19 cellular contexts compared by ENCODE assay signal in the genomic region with DNA sequence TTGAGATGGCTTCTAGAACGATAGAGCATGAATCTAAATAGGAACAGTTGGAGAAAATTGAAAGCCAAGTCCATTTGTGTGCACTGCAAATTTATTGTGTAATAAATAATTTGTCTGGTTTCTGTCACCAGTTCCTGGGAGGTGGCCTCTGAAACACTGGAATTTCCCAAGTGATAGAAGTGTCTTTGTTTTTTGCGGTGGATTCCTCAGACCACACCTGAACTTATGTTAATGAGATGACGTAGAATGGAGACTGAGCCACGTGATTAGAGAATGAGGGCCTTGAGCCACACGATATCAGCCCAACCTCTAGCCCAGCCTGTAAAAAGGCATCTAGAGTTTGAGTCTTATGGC.
DNase-seq lines count a peak whose midpoint lies in the region; ATAC-seq and TF ChIP-seq lines count a peak whose summit lies in the region.
"Had no signal": no experiment of that assay in that cellular context is flagged by ENCODE, and none has a peak within 500 bp of the region (broad histone marks: within the 10 kb centered on the region; RNA-seq: fewer than 3 reads in every experiment).

No MANE protein-coding gene starts in this region.

- TF ChIP-seq POLR2A in heart left ventricle (IDR thresholded peaks at IDR 0.05) (no peak), gastroesophageal sphincter (IDR thresholded peaks at IDR 0.05) (no peak)

- H3K27ac ChIP-seq in heart left ventricle (peak overlapping the region in 9 of 12 donors; percentile 5 to 67 (median 48)), gastroesophageal sphincter (peak overlapping the region in 3 of 4 donors; percentile 50 to 56 (median 54))
- H3K27ac ChIP-seq: KMS-11, RWPE1 had no signal

- TF ChIP-seq EP300 in gastroesophageal sphincter (IDR thresholded peaks at IDR 0.05) = no peak

- H3K9me3 ChIP-seq in heart left ventricle (no peaks in the 10 kb centered on the region), gastroesophageal sphincter (no peaks in the 10 kb centered on the region)
- H3K9me3 ChIP-seq: MG63 had no signal

- ATAC-seq in heart left ventricle (peak in 1 of 4 donors; percentile 31), left ventricle myocardium superior (no peak), gastroesophageal sphincter (peak; percentile 49), HG02970 (IDR thresholded peaks at IDR 0.05; ENCODE audit: low FRiP score, unreplicated experiment) (no peak)
- ATAC-seq: CD8-positive, alpha-beta T cell; HepG2 had no signal

- H3K27me3 ChIP-seq in heart left ventricle (no peaks in the 10 kb centered on the region), gastroesophageal sphincter (no peaks in the 10 kb centered on the region)

- in situ Hi-C loops in G401 (cut with HindIII; ENCODE audit: low sequenced_read_pairs) = no loop called here

- H3K4me3 ChIP-seq in heart left ventricle = no peak overlapping the region
- H3K4me3 ChIP-seq in gastroesophageal sphincter = no peak overlapping the region
- H3K4me3 ChIP-seq: MG63 had no signal

- TF ChIP-seq CTCF in heart left ventricle (IDR thresholded peaks at IDR 0.05) = no peak
- no peak for TF ChIP-seq CTCF in gastroesophageal sphincter (IDR thresholded peaks at IDR 0.05)

- H3K4me1 ChIP-seq in heart left ventricle (peaks cover 0 to 2% (median 0%) of the 10 kb centered on the region in 12 donors), gastroesophageal sphincter (peaks cover 0 to 12% (median 0%) of the 10 kb centered on the region in 3 donors)

- WGBS in heart left ventricle, 4 donors = 58 to 69% (median 61%) methylated on average over 5 of the region's 5 CpGs
- 47 to 65% methylated on average over 3 to 5 of the region's 5 CpGs for WGBS in gastroesophageal sphincter (ENCODE audit: low coverage in 1 of 2), 2 donors

- DNase-seq in heart left ventricle = no peak
- DNase-seq in left ventricle myocardium superior = no peak
- peak; percentile 11 for DNase-seq in NCI-H69 (lab: John Stamatoyannopoulos, UW)
- DNase-seq in G401 (ENCODE audit: low spot score) = no peak
- no peak for DNase-seq in activated CD4-positive, alpha-beta T cell treated with anti-CD3 and anti-CD28 coated beads, Interleukin-2, amount 50 U/mL, for 4 hours
- DNase-seq: CD8-positive, alpha-beta T cell; H7; MG63; NCI-H1092 treated with DMSO at 0.1 percent for 48 hours; NCI-H187; NCI-H2171 treated with DMSO at 0.1 percent for 48 hours; NCI-H524 treated with DMSO at 0.1 percent for 48 hours; NK-92 treated with Interleukin-12 subunit alpha and Interleukin-12 subunit beta, amount 100 ng/mL, for 24 hours; OCI-M1 had no signal

- intact Hi-C loops in heart left ventricle (cut with DNase I) = no loop called here
- intact Hi-C loops in left ventricle myocardium superior (cut with micrococcal nuclease) = no loop called here

- H3K36me3 ChIP-seq in heart left ventricle (no peaks in the 10 kb centered on the region), gastroesophageal sphincter (no peaks in the 10 kb centered on the region)
- H3K36me3 ChIP-seq: MG63 had no signal
